1 cellular context compared by ENCODE assay signal in genomic region chr12:122635471-122635870, GRCh38.
TF ChIP-seq lines count a peak whose summit lies in the region.

No MANE protein-coding gene starts in this region.

TF ChIP-seq in WTC11, 78 proteins besides CTCF, POLR2A, EP300 and RAD21 (continued from another document):
- TF ChIP-seq PRDM15 (CRISPR knock-in tag; IDR thresholded peaks at IDR 0.05): no peak
- TF ChIP-seq ZBTB21 (CRISPR knock-in tag; IDR thresholded peaks at IDR 0.05; ENCODE audit: borderline replicate concordance): no peak
- TF ChIP-seq E2F4 (CRISPR knock-in tag; IDR thresholded peaks at IDR 0.05; ENCODE audit: borderline replicate concordance, low read depth): no peak
- no peak for TF ChIP-seq ZNF425 (CRISPR knock-in tag; conservative IDR thresholded peaks at IDR 0.05)
- TF ChIP-seq STAT6 (CRISPR knock-in tag; conservative IDR thresholded peaks at IDR 0.05; ENCODE audit: low read depth): no peak
- no peak for TF ChIP-seq FOXP4 (CRISPR knock-in tag; IDR thresholded peaks at IDR 0.05)
- TF ChIP-seq CREM (CRISPR knock-in tag; IDR thresholded peaks at IDR 0.05): no peak
- no peak for TF ChIP-seq USF1 (CRISPR knock-in tag; IDR thresholded peaks at IDR 0.05)
- no peak for TF ChIP-seq KAT7 (CRISPR knock-in tag; IDR thresholded peaks at IDR 0.05; ENCODE audit: borderline replicate concordance)
- TF ChIP-seq SMAD4 (CRISPR knock-in tag; IDR thresholded peaks at IDR 0.05): no peak
- no peak for TF ChIP-seq ATF1 (CRISPR knock-in tag; IDR thresholded peaks at IDR 0.05)
